24 cellular contexts compared by ENCODE assay signal in the genomic region with DNA sequence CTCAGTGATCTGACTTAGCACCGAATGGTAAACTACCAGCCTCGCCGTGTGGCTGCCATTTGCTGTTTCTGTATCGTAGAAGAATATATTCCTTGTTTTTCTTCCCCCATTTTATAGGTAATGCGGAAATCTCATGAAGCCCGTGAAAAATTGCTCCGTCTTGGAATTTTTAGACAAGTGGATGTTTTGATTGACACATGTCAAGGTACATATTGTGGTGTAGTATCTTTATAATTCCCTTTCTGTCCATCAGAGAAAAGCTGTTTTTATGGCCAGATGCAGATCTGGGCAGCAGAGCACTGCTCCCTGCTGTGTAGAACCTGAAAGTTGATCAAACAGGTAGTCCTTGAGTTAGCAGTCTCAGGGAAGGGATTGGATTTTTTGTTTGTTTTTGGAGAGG. TPM values are rescaled to one million over a fixed set of nuclear protein-coding genes. Genes with fewer than 3 reads are reported as not detected.
"Had no signal": no experiment of that assay in that cellular context is flagged by ENCODE, and none has a peak within 500 bp of the region (broad histone marks: within the 10 kb centered on the region; RNA-seq: fewer than 3 reads in every experiment).

No MANE protein-coding gene starts in this region.

- H3K27me3 ChIP-seq: MG63, SJSA1 had no signal

- DNase-seq: Karpas-422, KG1, MG63, NCI-H1092, NCI-H1105 treated with DMSO at 0.1 percent for 48 hours, NCI-H1417 treated with DMSO at 0.1 percent for 48 hours, NCI-H146, NCI-H1694 treated with DMSO at 0.1 percent for 48 hours, NCI-H1930, NCI-H2081, NCI-H2171, NCI-H226, NCI-H446, NCI-H510A, NCI-H524 treated with DMSO at 0.1 percent for 48 hours, NCI-H69, NCI-H774, Right ventricle myocardium superior, RPMI8226, SIG-M5 had no signal

- H3K27ac ChIP-seq: SJSA1, SK-N-MC had no signal

- FAIRE-seq: RCC 7860 had no signal

- H3K4me3 ChIP-seq: MG63, SJSA1, SK-N-MC had no signal

- H3K9me3 ChIP-seq: MG63, SJSA1 had no signal

- H3K4me1 ChIP-seq: SJSA1 had no signal

RNA-seq across cellular contexts. Expression of a gene that starts 55.5 kb away (rescaled TPM):
- total RNA-seq: HT-29 had no signal
